Comparison of ENCODE assay signal across 24 cellular contexts in the genomic region with DNA sequence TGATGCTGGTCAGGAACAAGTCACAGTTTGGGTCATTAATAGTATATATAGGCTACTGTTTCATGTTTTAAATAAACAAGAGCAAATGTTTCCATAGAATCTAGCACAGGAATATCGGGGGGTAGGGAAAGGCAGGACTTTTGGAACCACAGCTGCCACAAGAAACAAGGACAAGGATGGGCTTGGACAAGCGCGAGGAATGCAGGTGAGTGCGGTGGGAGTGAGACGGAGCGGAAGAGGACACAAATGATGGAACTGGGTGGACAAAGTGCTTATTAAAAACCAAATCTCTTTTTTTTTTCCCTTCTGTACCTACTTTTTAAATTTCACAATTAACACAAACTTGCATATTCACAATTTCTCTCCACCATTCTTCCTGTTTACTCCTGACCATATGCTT.
"Had no signal": no experiment of that assay in that cellular context is flagged by ENCODE, and none has a peak within 500 bp of the region (broad histone marks: within the 10 kb centered on the region; RNA-seq: fewer than 3 reads in every experiment).

No MANE protein-coding gene starts in this region.

- H3K36me3 ChIP-seq: gastrocnemius medialis, heart right ventricle, left lung, lower lobe of right lung had no signal

- H3K4me1 Mint-ChIP-seq: mesothelial cell of epicardium, naive B cell had no signal

- H3K4me3 Mint-ChIP-seq: mesothelial cell of epicardium, naive B cell had no signal

- H3K4me3 ChIP-seq: coronary artery, esophagus squamous epithelium, gastrocnemius medialis, heart right ventricle, left lung, lower lobe of right lung, mucosa of descending colon had no signal

- H3K4me1 ChIP-seq: esophagus squamous epithelium, gastrocnemius medialis, heart right ventricle, left lung, lower lobe of right lung had no signal

- H3K36me3 Mint-ChIP-seq: mesothelial cell of epicardium had no signal

- H3K27ac Mint-ChIP-seq: mesothelial cell of epicardium, naive B cell had no signal

- FAIRE-seq: colon, endothelial cell of umbilical vein, islet of Langerhans, keratinocyte had no signal

- ATAC-seq: gastrocnemius medialis, heart right ventricle, left colon, left lung, left ventricle myocardium superior, lower lobe of right lung, mucosa of descending colon had no signal

- DNase-seq: dermis blood vessel endothelial cell; dorsolateral prefrontal cortex; effector CD4-positive, alpha-beta T cell; effector memory CD4-positive, alpha-beta T cell; esophagus squamous epithelium; foreskin fibroblast; foreskin melanocyte; gastrocnemius medialis; glutamatergic neuron; heart right ventricle; hippocampal formation; left colon; left lung; left ventricle myocardium superior; lower lobe of right lung; mesenchymal stem cell; mucosa of descending colon; naive B cell had no signal

- H3K27ac ChIP-seq: coronary artery, esophagus squamous epithelium, gastrocnemius medialis, heart right ventricle, left lung, lower lobe of right lung had no signal

- H3K9me3 ChIP-seq: esophagus squamous epithelium, gastrocnemius medialis, left lung, lower lobe of right lung, mucosa of descending colon had no signal
